In the genomic region with DNA sequence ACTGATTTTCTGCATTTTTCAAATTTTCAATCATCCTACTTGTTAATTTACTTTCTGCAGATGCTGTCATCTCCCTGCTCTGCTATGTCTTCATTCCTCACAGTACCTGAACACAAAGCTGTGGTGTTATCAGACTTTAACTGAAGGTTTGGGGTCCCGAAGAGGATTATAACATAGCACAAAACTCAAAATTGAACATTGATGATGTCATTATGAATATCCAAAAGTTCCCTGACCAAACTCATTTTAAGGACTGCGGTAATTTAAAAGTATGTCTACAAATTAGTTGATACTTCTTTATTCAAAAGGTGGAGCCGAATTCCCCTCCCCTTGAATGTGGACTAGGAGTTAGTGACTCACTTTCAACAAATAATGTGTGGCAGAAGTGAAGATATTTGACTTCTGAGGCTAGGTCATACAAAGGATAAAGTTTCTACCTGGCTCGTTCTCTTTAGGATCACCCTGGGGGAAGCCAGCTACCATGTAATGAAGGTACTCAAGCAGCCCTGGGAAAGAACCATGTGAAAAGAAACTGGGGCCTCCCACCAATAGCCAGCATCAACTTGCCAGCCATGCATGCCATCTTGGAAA, we compare ENCODE assay signal across 22 cellular contexts.
"Had no signal": no experiment of that assay in that cellular context is flagged by ENCODE, and none has a peak within 500 bp of the region (broad histone marks: within the 10 kb centered on the region; RNA-seq: fewer than 3 reads in every experiment).

No MANE protein-coding gene starts in this region.

- H3K27ac ChIP-seq: ascending aorta, cardiac muscle cell, WERI-Rb-1 had no signal

- ATAC-seq: activated CD4-positive, alpha-beta T cell treated with anti-CD3 and anti-CD28 coated beads for 36 hours; activated naive CD8-positive, alpha-beta T cell treated with anti-CD3 and anti-CD28 coated beads, Interleukin-2, amount 50 U/mL, for 24 hours; T-cell had no signal

- H3K9me3 Mint-ChIP-seq: activated CD4-positive, alpha-beta memory T cell treated with anti-CD3 and anti-CD28 coated beads, Interleukin-2, amount 10 ng/mL, durations not matched to agents 7 days and 5 days; activated naive CD4-positive, alpha-beta T cell treated with anti-CD3 and anti-CD28 coated beads, Interleukin-2, amount 50 U/mL, for 24 hours; activated naive CD8-positive, alpha-beta T cell treated with anti-CD3 and anti-CD28 coated beads, Interleukin-2, amount 50 U/mL, for 24 hours; T-cell had no signal

- H3K9me3 ChIP-seq: ascending aorta had no signal

- H3K27me3 ChIP-seq: ascending aorta had no signal

- FAIRE-seq: RCC 7860 had no signal

- H3K4me3 Mint-ChIP-seq: activated CD4-positive, alpha-beta memory T cell treated with anti-CD3 and anti-CD28 coated beads, Interleukin-2, amount 10 ng/mL, durations not matched to agents 7 days and 5 days; activated CD4-positive, alpha-beta T cell treated with anti-CD3 and anti-CD28 coated beads for 36 hours; activated naive CD4-positive, alpha-beta T cell treated with anti-CD3 and anti-CD28 coated beads, Interleukin-2, amount 50 U/mL, for 24 hours; activated naive CD8-positive, alpha-beta T cell treated with anti-CD3 and anti-CD28 coated beads, Interleukin-2, amount 50 U/mL, for 24 hours; brain; T-cell had no signal

- H3K4me1 ChIP-seq: ascending aorta had no signal

- H3K4me1 Mint-ChIP-seq: activated CD4-positive, alpha-beta T cell treated with anti-CD3 and anti-CD28 coated beads for 36 hours; activated naive CD4-positive, alpha-beta T cell treated with anti-CD3 and anti-CD28 coated beads, Interleukin-2, amount 50 U/mL, for 24 hours; activated naive CD8-positive, alpha-beta T cell treated with anti-CD3 and anti-CD28 coated beads, Interleukin-2, amount 50 U/mL, for 24 hours had no signal

- H3K36me3 ChIP-seq: ascending aorta, cardiac muscle cell, WERI-Rb-1 had no signal

- H3K4me3 ChIP-seq: ascending aorta, cardiac muscle cell had no signal

- DNase-seq: activated CD4-positive, alpha-beta memory T cell treated with anti-CD3 and anti-CD28 coated beads, Interleukin-2, amount 10 ng/mL, durations not matched to agents 7 days and 5 days; activated CD4-positive, alpha-beta T cell treated with anti-CD3 and anti-CD28 coated beads for 36 hours; activated CD4-positive, alpha-beta T cell treated with anti-CD3 and anti-CD28 coated beads, Interleukin-2, amount 50 U/mL, for 1 hour; activated naive CD8-positive, alpha-beta T cell treated with anti-CD3 and anti-CD28 coated beads, Interleukin-2, amount 50 U/mL, for 24 hours; amniotic stem cell; Karpas-422; MM.1S; NCI-H1105; NCI-H1436; NCI-H1694 treated with DMSO at 0.1 percent for 48 hours; NCI-H2029 treated with DMSO at 0.1 percent for 48 hours; NCI-H510A treated with DMSO at 0.1 percent for 48 hours; NCI-H69; NK-92 treated with Interleukin-12 subunit alpha and Interleukin-12 subunit beta, amount 100 ng/mL, for 24 hours; SIG-M5; T-cell; WERI-Rb-1 had no signal

- H3K27ac Mint-ChIP-seq: activated CD4-positive, alpha-beta memory T cell treated with anti-CD3 and anti-CD28 coated beads, Interleukin-2, amount 10 ng/mL, durations not matched to agents 7 days and 5 days; activated CD4-positive, alpha-beta T cell treated with anti-CD3 and anti-CD28 coated beads for 36 hours; activated naive CD4-positive, alpha-beta T cell treated with anti-CD3 and anti-CD28 coated beads, Interleukin-2, amount 50 U/mL, for 24 hours; activated naive CD8-positive, alpha-beta T cell treated with anti-CD3 and anti-CD28 coated beads, Interleukin-2, amount 50 U/mL, for 24 hours; brain; T-cell had no signal
